8 cellular contexts compared by ENCODE assay signal in genomic region chrX:63350551-63350950, GRCh38. TPM values are rescaled to one million over a fixed set of nuclear protein-coding genes. Genes with fewer than 3 reads are reported as not detected.
DNase-seq lines count a peak whose midpoint lies in the region; ATAC-seq and TF ChIP-seq lines count a peak whose summit lies in the region.

No MANE protein-coding gene starts in this region.

- TF ChIP-seq CTCF in lower lobe of right lung (IDR thresholded peaks at IDR 0.05) (no peak), suprapubic skin (IDR thresholded peaks at IDR 0.05) (no peak)

- no peaks in the 10 kb centered on the region for H3K9me3 ChIP-seq in lower lobe of right lung
- H3K9me3 ChIP-seq in suprapubic skin, result no peaks in the 10 kb centered on the region

- H3K36me3 ChIP-seq in lower lobe of right lung (no peaks in the 10 kb centered on the region), suprapubic skin (no peaks in the 10 kb centered on the region)

- no peak for TF ChIP-seq POLR2A in suprapubic skin (IDR thresholded peaks at IDR 0.05)

- H3K27me3 ChIP-seq in lower lobe of right lung (ENCODE audit: low read depth), result no peaks in the 10 kb centered on the region
- no peaks in the 10 kb centered on the region for H3K27me3 ChIP-seq in suprapubic skin

- WGBS in suprapubic skin, result 31% methylated on average over 15 of the region's 15 CpGs

- TF ChIP-seq EP300 in suprapubic skin (IDR thresholded peaks at IDR 0.05), result no peak

- H3K4me1 ChIP-seq in lower lobe of right lung (peaks cover 10% of the 10 kb centered on the region), suprapubic skin (peaks cover 4% of the 10 kb centered on the region)

- intact Hi-C loops in lower lobe of right lung (cut with DNase I), result no loop called here

- H3K4me3 ChIP-seq in lower lobe of right lung (peak overlapping the region; percentile 68), suprapubic skin (peak overlapping the region; percentile 62)

- H3K27ac ChIP-seq in cingulate gyrus (ENCODE audit: low read depth, low read length), result peak overlapping the region; percentile 62
- H3K27ac ChIP-seq in lower lobe of right lung, result peak overlapping the region; percentile 78
- H3K27ac ChIP-seq in suprapubic skin, result peak overlapping the region; percentile 51

- ATAC-seq in GM21367 (IDR thresholded peaks at IDR 0.05; ENCODE audit: unreplicated experiment) (peak; percentile 36), SK-N-SH treated with all-trans-retinoic acid at 6 μM for 48 hours (peak; percentile 57), lower lobe of right lung (peak; percentile 63)

- DNase-seq in EH (ENCODE audit: low read depth), result peak; percentile 29
- peak; percentile 14 for DNase-seq in HS-5 (ENCODE audit: low read depth)
- DNase-seq in lower lobe of right lung, result peak; percentile 45
- no peak for DNase-seq in suprapubic skin (ENCODE audit: low spot score in 2 of 2)
- no peak for DNase-seq in NCI-H446 treated with DMSO at 0.1 percent for 48 hours (lab: John Stamatoyannopoulos, UW)

TF ChIP-seq in SK-N-SH treated with all-trans-retinoic acid at 6 μM for 48 hours, 23 proteins besides CTCF, POLR2A, EP300 and RAD21:
- TF ChIP-seq SNAI2 (CRISPR knock-in tag; IDR thresholded peaks at IDR 0.05), result no peak
- no peak for TF ChIP-seq TCF4 (CRISPR knock-in tag; IDR thresholded peaks at IDR 0.05; ENCODE audit: borderline replicate concordance)
- no peak for TF ChIP-seq CREB5 (CRISPR knock-in tag; IDR thresholded peaks at IDR 0.05; ENCODE audit: low read depth)
- TF ChIP-seq ZNF8 (CRISPR knock-in tag; IDR thresholded peaks at IDR 0.05), result no peak
- no peak for TF ChIP-seq ZC3H10 (CRISPR knock-in tag; IDR thresholded peaks at IDR 0.05)
- no peak for TF ChIP-seq CSRNP3 (CRISPR knock-in tag; IDR thresholded peaks at IDR 0.05)
- TF ChIP-seq RARB (CRISPR knock-in tag; IDR thresholded peaks at IDR 0.05), result no peak
- no peak for TF ChIP-seq PPARA (CRISPR knock-in tag; IDR thresholded peaks at IDR 0.05; ENCODE audit: borderline replicate concordance)
- TF ChIP-seq ZFP30 (CRISPR knock-in tag; IDR thresholded peaks at IDR 0.05), result no peak
- TF ChIP-seq GLIS3 (CRISPR knock-in tag; IDR thresholded peaks at IDR 0.05), result no peak
- no peak for TF ChIP-seq ZNF70 (CRISPR knock-in tag; IDR thresholded peaks at IDR 0.05)
- no peak for TF ChIP-seq ZNF565 (CRISPR knock-in tag; conservative IDR thresholded peaks at IDR 0.05; ENCODE audit: low read depth)
- TF ChIP-seq, protein P1, sequence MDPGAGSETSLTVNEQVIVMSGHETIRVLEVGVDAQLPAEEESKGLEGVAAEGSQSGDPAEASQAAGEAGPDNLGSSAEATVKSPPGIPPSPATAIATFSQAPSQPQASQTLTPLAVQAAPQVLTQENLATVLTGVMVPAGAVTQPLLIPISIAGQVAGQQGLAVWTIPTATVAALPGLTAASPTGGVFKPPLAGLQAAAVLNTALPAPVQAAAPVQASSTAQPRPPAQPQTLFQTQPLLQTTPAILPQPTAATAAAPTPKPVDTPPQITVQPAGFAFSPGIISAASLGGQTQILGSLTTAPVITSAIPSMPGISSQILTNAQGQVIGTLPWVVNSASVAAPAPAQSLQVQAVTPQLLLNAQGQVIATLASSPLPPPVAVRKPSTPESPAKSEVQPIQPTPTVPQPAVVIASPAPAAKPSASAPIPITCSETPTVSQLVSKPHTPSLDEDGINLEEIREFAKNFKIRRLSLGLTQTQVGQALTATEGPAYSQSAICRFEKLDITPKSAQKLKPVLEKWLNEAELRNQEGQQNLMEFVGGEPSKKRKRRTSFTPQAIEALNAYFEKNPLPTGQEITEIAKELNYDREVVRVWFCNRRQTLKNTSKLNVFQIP (CRISPR knock-in tag; IDR thresholded peaks at IDR 0.05; ENCODE audit: borderline replicate concordance, low read depth), result no peak
- no peak for TF ChIP-seq ARNTL (CRISPR knock-in tag; IDR thresholded peaks at IDR 0.05; ENCODE audit: borderline replicate concordance, low read depth)
TF ChIP-seq in SK-N-SH treated with all-trans-retinoic acid at 6 μM for 48 hours: peak in this region for 0.

RNA-seq across cellular contexts. Expression of gene SPIN4, which starts 0.6 kb away (rescaled TPM):
- total RNA-seq in lower lobe of right lung (8.1 TPM), suprapubic skin (1 to 10 TPM; 1.6 to 4.3 (median 3.1) TPM)

Comparison
In these comparisons a context has a peak if more than half of its experiments do, and no peak if none do; other contexts are left out.
1. DNase-seq: peak in EH (single experiment), HS-5 (single experiment) and lower lobe of right lung (single experiment); none in suprapubic skin (0 of 2) and NCI-H446 treated with DMSO at 0.1 percent for 48 hours (single experiment).
2. Peak in every context shown above with its lines, with median percentiles within 50 percentile points of each other: ATAC-seq and H3K27ac ChIP-seq.